Comparison of ENCODE assay signal across 13 cellular contexts in the genomic region with DNA sequence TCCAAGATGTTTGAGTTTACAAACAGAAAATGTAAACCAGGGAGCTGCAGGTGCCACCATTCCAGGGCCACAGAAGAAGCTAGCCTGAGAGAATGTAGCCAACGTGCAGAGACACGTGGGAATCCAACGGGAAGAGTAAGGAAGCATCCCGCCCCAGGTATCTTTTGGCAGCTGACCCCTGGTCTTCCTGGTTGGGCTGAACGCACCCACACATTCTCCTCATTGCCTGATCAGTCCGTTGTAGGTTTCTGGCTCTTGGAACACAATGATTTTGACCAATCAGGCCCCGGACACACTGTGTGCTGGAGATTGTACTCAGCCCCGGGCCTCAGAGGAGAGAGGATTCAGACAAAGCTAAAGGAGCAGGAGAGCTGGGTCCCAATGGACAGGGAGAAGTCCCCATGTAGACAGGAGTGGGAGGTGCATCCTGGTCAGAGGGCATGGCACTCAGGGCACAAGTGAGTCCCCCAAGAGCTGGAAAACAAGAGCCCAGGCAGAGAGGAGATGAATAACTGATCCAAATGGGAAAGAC.
"Had no signal": no experiment of that assay in that cellular context is flagged by ENCODE, and none has a peak within 500 bp of the region (broad histone marks: within the 10 kb centered on the region; RNA-seq: fewer than 3 reads in every experiment).

No MANE protein-coding gene starts in this region.

- H3K4me1 Mint-ChIP-seq: activated naive CD4-positive, alpha-beta T cell treated with anti-CD3 and anti-CD28 coated beads, Interleukin-2, amount 50 U/mL, for 24 hours; mesothelial cell of epicardium had no signal

- DNase-seq: activated CD4-positive, alpha-beta T cell treated with anti-CD3 and anti-CD28 coated beads for 48 hours; dermis blood vessel endothelial cell; effector memory CD8-positive, alpha-beta T cell; glutamatergic neuron; hippocampal formation; stimulated activated naive CD4-positive, alpha-beta T cell; SW 1271; uterus had no signal

- H3K27ac Mint-ChIP-seq: activated naive CD4-positive, alpha-beta T cell treated with anti-CD3 and anti-CD28 coated beads, Interleukin-2, amount 50 U/mL, for 24 hours; effector memory CD8-positive, alpha-beta T cell; mesothelial cell of epicardium; natural killer cell treated with Interleukin-12 subunit alpha and Interleukin-12 subunit beta and Interleukin-15 and Interleukin-18, amount 100 ng/mL, for 72 hours; WTC11 had no signal

- H3K9me3 Mint-ChIP-seq: activated naive CD4-positive, alpha-beta T cell treated with anti-CD3 and anti-CD28 coated beads, Interleukin-2, amount 50 U/mL, for 24 hours; effector memory CD8-positive, alpha-beta T cell; natural killer cell treated with Interleukin-12 subunit alpha and Interleukin-12 subunit beta and Interleukin-15 and Interleukin-18, amount 100 ng/mL, for 72 hours had no signal

- H3K36me3 Mint-ChIP-seq: activated naive CD4-positive, alpha-beta T cell treated with anti-CD3 and anti-CD28 coated beads, Interleukin-2, amount 50 U/mL, for 24 hours; mesothelial cell of epicardium; natural killer cell treated with Interleukin-12 subunit alpha and Interleukin-12 subunit beta and Interleukin-15 and Interleukin-18, amount 100 ng/mL, for 72 hours had no signal

- ATAC-seq: effector memory CD8-positive, alpha-beta T cell; foreskin keratinocyte; natural killer cell treated with Interleukin-12 subunit alpha and Interleukin-12 subunit beta and Interleukin-15 and Interleukin-18, amount 100 ng/mL, for 72 hours; WTC11 had no signal

- H3K4me3 Mint-ChIP-seq: activated naive CD4-positive, alpha-beta T cell treated with anti-CD3 and anti-CD28 coated beads, Interleukin-2, amount 50 U/mL, for 24 hours; effector memory CD8-positive, alpha-beta T cell; mesothelial cell of epicardium; natural killer cell treated with Interleukin-12 subunit alpha and Interleukin-12 subunit beta and Interleukin-15 and Interleukin-18, amount 100 ng/mL, for 72 hours; WTC11 had no signal
